ENCODE assay signal across 14 cellular contexts in the genomic region with DNA sequence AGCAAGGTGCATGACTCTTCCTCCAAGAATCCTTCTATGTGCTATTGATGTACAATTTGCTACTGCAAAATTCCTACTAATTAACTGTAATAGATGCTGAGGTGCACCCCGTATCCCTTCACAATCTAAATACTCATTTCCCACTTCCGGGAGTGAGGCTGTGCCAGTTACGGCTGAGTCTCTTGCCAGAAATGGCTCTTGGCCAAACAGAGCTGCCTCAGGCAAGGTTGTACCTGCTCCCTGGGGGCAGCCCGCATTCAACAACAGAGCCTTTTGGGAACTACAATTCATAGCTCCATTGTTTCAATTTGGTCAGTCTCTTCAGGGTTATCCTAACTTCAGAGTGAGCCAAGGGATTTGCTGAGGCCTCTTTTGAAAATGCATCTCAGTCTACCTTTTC.
DNase-seq lines count a peak whose midpoint lies in the region; TF ChIP-seq lines count a peak whose summit lies in the region.
"Had no signal": no experiment of that assay in that cellular context is flagged by ENCODE, and none has a peak within 500 bp of the region (broad histone marks: within the 10 kb centered on the region; RNA-seq: fewer than 3 reads in every experiment).

No MANE protein-coding gene starts in this region.

- no peak overlapping the region for H3K4me3 ChIP-seq in tibial nerve
- H3K4me3 ChIP-seq in breast epithelium = no peak overlapping the region

- no peaks in the 10 kb centered on the region for H3K27me3 ChIP-seq in tibial nerve
- no peaks in the 10 kb centered on the region for H3K27me3 ChIP-seq in breast epithelium

- TF ChIP-seq POLR2A in tibial nerve (IDR thresholded peaks at IDR 0.05) (no peak), breast epithelium (IDR thresholded peaks at IDR 0.05) (no peak)

- H3K27ac ChIP-seq in tibial nerve (no peak overlapping the region), breast epithelium (no peak overlapping the region)

- H3K4me1 ChIP-seq in tibial nerve (no peaks in the 10 kb centered on the region), breast epithelium (no peaks in the 10 kb centered on the region)

- intact Hi-C loops in breast epithelium (cut with DNase I; ENCODE audit: low total_unique reads) = no loop called here

- DNase-seq in COR-L47 (lab: John Stamatoyannopoulos, UW) = peak; percentile 96
- DNase-seq in NCI-H1105 treated with DMSO at 0.1 percent for 48 hours (lab: John Stamatoyannopoulos, UW) = peak; percentile 89
- peak; percentile 93 for DNase-seq in NCI-H345 (lab: John Stamatoyannopoulos, UW)
- DNase-seq in kidney tubule cell (ENCODE audit: low spot score) = peak; percentile 31
- DNase-seq in tibial nerve (ENCODE audit: low spot score in 2 of 2) = no peak
- no peak for DNase-seq in T-helper 1 cell
- DNase-seq in breast epithelium (ENCODE audit: low spot score in 2 of 2) = no peak
- no peak for DNase-seq in activated T-cell treated with anti-CD3 and anti-CD28 coated beads for 4 hours
- DNase-seq: activated CD4-positive, CD25-positive, alpha-beta regulatory T cell treated with anti-CD3 and anti-CD28 coated beads, Interleukin-2, amount 50 U/mL, for 72 hours; activated naive CD8-positive, alpha-beta T cell treated with anti-CD3 and anti-CD28 coated beads, Interleukin-2, amount 50 U/mL, for 24 hours; activated T-cell treated with anti-CD3 and anti-CD28 coated beads, Interleukin-2, amount 50 U/mL, for 24 hours; Kasumi-1; NCI-H524 treated with DMSO at 0.1 percent for 48 hours; stimulated activated CD4-positive, alpha-beta T cell treated with anti-CD3 and anti-CD28 coated beads, Interleukin-4, amount 100 ng/mL, for 4 hours had no signal

- TF ChIP-seq EP300 in tibial nerve (IDR thresholded peaks at IDR 0.05) = no peak

- H3K9me3 ChIP-seq in tibial nerve (no peaks in the 10 kb centered on the region), breast epithelium (no peaks in the 10 kb centered on the region)

- TF ChIP-seq CTCF in tibial nerve (IDR thresholded peaks at IDR 0.05) = no peak
- no peak for TF ChIP-seq CTCF in breast epithelium (IDR thresholded peaks at IDR 0.05)

- 67 to 70% methylated on average over 4 of the region's 4 CpGs for WGBS in tibial nerve, 2 donors

- H3K36me3 ChIP-seq in tibial nerve = no peaks in the 10 kb centered on the region
- H3K36me3 ChIP-seq in breast epithelium = no peaks in the 10 kb centered on the region

Comparison
In these comparisons a context has a peak if more than half of its experiments do, and no peak if none do; other contexts are left out.
1. DNase-seq: peak in COR-L47 (single experiment), NCI-H1105 treated with DMSO at 0.1 percent for 48 hours (single experiment), NCI-H345 (single experiment) and kidney tubule cell (single experiment); none in tibial nerve (0 of 2), T-helper 1 cell (0 of 5), breast epithelium (0 of 2) and activated T-cell treated with anti-CD3 and anti-CD28 coated beads for 4 hours (single experiment).